23 cellular contexts compared by ENCODE assay signal in the genomic region with DNA sequence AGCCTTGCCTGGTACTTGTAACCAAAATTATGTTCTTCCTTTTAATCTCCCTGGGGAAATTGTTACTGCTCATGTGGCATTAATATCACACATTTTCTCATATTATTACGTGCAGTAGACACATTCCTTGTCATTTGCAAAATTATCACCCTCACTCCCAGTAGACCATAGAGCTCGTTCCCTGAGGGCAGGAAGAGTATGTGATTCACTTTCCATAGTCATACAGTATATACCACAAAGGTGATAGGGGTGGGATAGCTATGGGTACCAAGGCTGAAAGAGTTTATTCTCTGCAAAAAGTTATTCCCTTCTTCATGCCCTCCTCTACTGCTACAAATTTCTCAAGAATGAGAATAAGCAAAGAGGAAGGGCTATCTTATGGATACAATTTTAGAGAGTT.
"Had no signal": no experiment of that assay in that cellular context is flagged by ENCODE, and none has a peak within 500 bp of the region (broad histone marks: within the 10 kb centered on the region; RNA-seq: fewer than 3 reads in every experiment).

No MANE protein-coding gene starts in this region.

- ATAC-seq: left ventricle myocardium superior; lower lobe of right lung; mucosa of descending colon; natural killer cell treated with Interleukin-12 subunit alpha and Interleukin-12 subunit beta and Interleukin-15 and Interleukin-18, amount 100 ng/mL, for 72 hours; right lobe of liver; stimulated activated naive B cell treated with anti-CD40 and anti-IgM and Interleukin-4, amounts not matched to agents 10 μg/mL and 1 μg/mL and 100 μg/mL, for 72 hours had no signal

- H3K4me3 ChIP-seq: colonic mucosa, esophagus squamous epithelium, lower lobe of right lung, mucosa of descending colon, right lobe of liver, thoracic aorta, tibial nerve, upper lobe of left lung had no signal

- H3K9ac ChIP-seq: parathyroid adenoma had no signal

- H3K27me3 ChIP-seq: colonic mucosa, esophagus squamous epithelium, neutrophil, right lobe of liver, tibial nerve, upper lobe of left lung had no signal

- H3K79me2 ChIP-seq: parathyroid adenoma had no signal

- H3K36me3 ChIP-seq: colonic mucosa, esophagus squamous epithelium, lower lobe of right lung, neutrophil, right lobe of liver, thoracic aorta, tibial nerve, upper lobe of left lung had no signal

- H3K27ac ChIP-seq: colonic mucosa, esophagus squamous epithelium, lower lobe of right lung, neutrophil, parathyroid adenoma, right lobe of liver, thoracic aorta, tibial nerve, upper lobe of left lung had no signal

- H3K9me3 ChIP-seq: colonic mucosa, esophagus squamous epithelium, lower lobe of right lung, mucosa of descending colon, neutrophil, right lobe of liver, thoracic aorta, tibial nerve, upper lobe of left lung had no signal

- FAIRE-seq: frontal cortex, keratinocyte, small intestine, urothelium cell line had no signal

- DNase-seq: colonic mucosa; effector CD8-positive, alpha-beta T cell; endodermal cell; esophagus squamous epithelium; head of caudate nucleus; left ventricle myocardium superior; lower lobe of right lung; mucosa of descending colon; naive B cell; right lobe of liver; small intestine; stimulated activated CD4-positive, alpha-beta T cell treated with anti-CD3 and anti-CD28 coated beads, Interleukin-15, amount 100 ng/mL, for 24 hours; stimulated activated CD4-positive, alpha-beta T cell treated with anti-CD3 and anti-CD28 coated beads, Interleukin-2, amount 100 ng/mL, for 48 hours; stimulated activated naive B cell treated with anti-CD40 and anti-IgM and Interleukin-4, amounts not matched to agents 10 μg/mL and 1 μg/mL and 100 μg/mL, for 72 hours; upper lobe of left lung had no signal

- H2AFZ ChIP-seq: parathyroid adenoma had no signal

- H3K4me1 ChIP-seq: colonic mucosa, esophagus squamous epithelium, lower lobe of right lung, parathyroid adenoma, right lobe of liver, tibial nerve, upper lobe of left lung had no signal
